In genomic region chr9:87587864-87588263, GRCh38 we compare ENCODE assay signal across 25 cellular contexts.
"Had no signal": no experiment of that assay in that cellular context is flagged by ENCODE, and none has a peak within 500 bp of the region (broad histone marks: within the 10 kb centered on the region; RNA-seq: fewer than 3 reads in every experiment).

No MANE protein-coding gene starts in this region.

- H3K4me1 Mint-ChIP-seq: activated B cell treated with CpG ODN at 0.5 μM for 24 hours; activated CD4-positive, alpha-beta T cell treated with anti-CD3 and anti-CD28 coated beads, Interleukin-2, amount 10 ng/mL, durations not matched to agents 24 days and 14 days; activated CD8-positive, alpha-beta memory T cell treated with anti-CD3 and anti-CD28 coated beads, Interleukin-2, amount 10 ng/mL, durations not matched to agents 7 days and 5 days; activated naive CD8-positive, alpha-beta T cell treated with anti-CD3 and anti-CD28 coated beads, Interleukin-2, amount 50 U/mL, for 24 hours; T-helper 17 cell had no signal

- ATAC-seq: activated CD8-positive, alpha-beta memory T cell treated with anti-CD3 and anti-CD28 coated beads, Interleukin-2, amount 10 ng/mL, durations not matched to agents 7 days and 5 days; activated naive CD4-positive, alpha-beta T cell treated with anti-CD3 and anti-CD28 coated beads, Interleukin-2, amount 50 U/mL, for 72 hours; activated naive CD8-positive, alpha-beta T cell treated with anti-CD3 and anti-CD28 coated beads, Interleukin-2, amount 50 U/mL, for 24 hours; T-helper 17 cell had no signal

- H3K36me3 Mint-ChIP-seq: activated CD8-positive, alpha-beta memory T cell treated with anti-CD3 and anti-CD28 coated beads, Interleukin-2, amount 10 ng/mL, durations not matched to agents 7 days and 5 days; activated naive CD4-positive, alpha-beta T cell treated with anti-CD3 and anti-CD28 coated beads, Interleukin-2, amount 50 U/mL, for 72 hours had no signal

- H3K9me3 Mint-ChIP-seq: activated B cell treated with CpG ODN at 0.5 μM for 24 hours; activated CD4-positive, alpha-beta T cell treated with anti-CD3 and anti-CD28 coated beads, Interleukin-2, amount 10 ng/mL, durations not matched to agents 24 days and 14 days; activated naive CD4-positive, alpha-beta T cell treated with anti-CD3 and anti-CD28 coated beads, Interleukin-2, amount 50 U/mL, for 72 hours; activated naive CD8-positive, alpha-beta T cell treated with anti-CD3 and anti-CD28 coated beads, Interleukin-2, amount 50 U/mL, for 24 hours; activated T-cell treated with anti-CD3 and anti-CD28 coated beads, Interleukin-2, amount 50 U/mL, for 24 hours had no signal

- H3K27me3 Mint-ChIP-seq: activated B cell treated with CpG ODN at 0.5 μM for 24 hours; activated CD4-positive, alpha-beta T cell treated with anti-CD3 and anti-CD28 coated beads, Interleukin-2, amount 10 ng/mL, durations not matched to agents 24 days and 14 days; activated CD8-positive, alpha-beta memory T cell treated with anti-CD3 and anti-CD28 coated beads, Interleukin-2, amount 10 ng/mL, durations not matched to agents 7 days and 5 days; activated naive CD8-positive, alpha-beta T cell treated with anti-CD3 and anti-CD28 coated beads, Interleukin-2, amount 50 U/mL, for 24 hours had no signal

- H3K4me3 ChIP-seq: ascending aorta, cardiac muscle cell had no signal

- H3K4me1 ChIP-seq: ascending aorta had no signal

- H3K9me3 ChIP-seq: ascending aorta had no signal

- H3K27me3 ChIP-seq: ascending aorta, brain microvascular endothelial cell, cardiac muscle cell had no signal

- H3K27ac ChIP-seq: ascending aorta, brain microvascular endothelial cell, cardiac muscle cell had no signal

- H3K4me3 Mint-ChIP-seq: activated B cell treated with CpG ODN at 0.5 μM for 24 hours; activated CD4-positive, alpha-beta T cell treated with anti-CD3 and anti-CD28 coated beads, Interleukin-2, amount 10 ng/mL, durations not matched to agents 24 days and 14 days; activated CD8-positive, alpha-beta memory T cell treated with anti-CD3 and anti-CD28 coated beads, Interleukin-2, amount 10 ng/mL, durations not matched to agents 7 days and 5 days; activated naive CD8-positive, alpha-beta T cell treated with anti-CD3 and anti-CD28 coated beads, Interleukin-2, amount 50 U/mL, for 24 hours; activated T-cell treated with anti-CD3 and anti-CD28 coated beads, Interleukin-2, amount 50 U/mL, for 24 hours; T-helper 17 cell had no signal

- DNase-seq: activated B cell treated with CpG ODN at 0.5 μM for 24 hours; activated CD4-positive, alpha-beta T cell treated with anti-CD3 and anti-CD28 coated beads for 1 hour; activated CD4-positive, alpha-beta T cell treated with anti-CD3 and anti-CD28 coated beads, Interleukin-2, amount 10 ng/mL, durations not matched to agents 24 days and 14 days; activated CD4-positive, alpha-beta T cell treated with anti-CD3 and anti-CD28 coated beads, Interleukin-2, amount 50 U/mL, for 48 hours; activated CD8-positive, alpha-beta memory T cell treated with anti-CD3 and anti-CD28 coated beads, Interleukin-2, amount 10 ng/mL, durations not matched to agents 7 days and 5 days; activated effector memory CD4-positive, alpha-beta T cell treated with anti-CD3 and anti-CD28 coated beads, Interleukin-2, amount 50 U/mL, for 16 hours; activated naive CD4-positive, alpha-beta T cell treated with Interleukin-2 at 50 U/mL for 16 hours; activated naive CD8-positive, alpha-beta T cell treated with anti-CD3 and anti-CD28 coated beads, Interleukin-2, amount 50 U/mL, for 24 hours; activated T-cell treated with anti-CD3 and anti-CD28 coated beads, Interleukin-2, amount 50 U/mL, for 24 hours; amniotic stem cell; brain microvascular endothelial cell; cerebellar nuclear complex; Kasumi-1; KBM-7; NCI-H1105; NCI-H1436; NCI-H1694 treated with DMSO at 0.1 percent for 48 hours; NCI-H2029 treated with DMSO at 0.1 percent for 48 hours; NCI-H524; SIG-M5; T-helper 17 cell; T-helper 9 cell had no signal

- H3K36me3 ChIP-seq: ascending aorta, brain microvascular endothelial cell, cardiac muscle cell had no signal

- H3K27ac Mint-ChIP-seq: activated B cell treated with CpG ODN at 0.5 μM for 24 hours; activated CD4-positive, alpha-beta T cell treated with anti-CD3 and anti-CD28 coated beads, Interleukin-2, amount 10 ng/mL, durations not matched to agents 24 days and 14 days; activated CD8-positive, alpha-beta memory T cell treated with anti-CD3 and anti-CD28 coated beads, Interleukin-2, amount 10 ng/mL, durations not matched to agents 7 days and 5 days; activated naive CD4-positive, alpha-beta T cell treated with anti-CD3 and anti-CD28 coated beads, Interleukin-2, amount 50 U/mL, for 72 hours; activated naive CD8-positive, alpha-beta T cell treated with anti-CD3 and anti-CD28 coated beads, Interleukin-2, amount 50 U/mL, for 24 hours; activated T-cell treated with anti-CD3 and anti-CD28 coated beads, Interleukin-2, amount 50 U/mL, for 24 hours; T-helper 17 cell had no signal
